Comparison of ENCODE assay signal across 8 cellular contexts in the genomic region with DNA sequence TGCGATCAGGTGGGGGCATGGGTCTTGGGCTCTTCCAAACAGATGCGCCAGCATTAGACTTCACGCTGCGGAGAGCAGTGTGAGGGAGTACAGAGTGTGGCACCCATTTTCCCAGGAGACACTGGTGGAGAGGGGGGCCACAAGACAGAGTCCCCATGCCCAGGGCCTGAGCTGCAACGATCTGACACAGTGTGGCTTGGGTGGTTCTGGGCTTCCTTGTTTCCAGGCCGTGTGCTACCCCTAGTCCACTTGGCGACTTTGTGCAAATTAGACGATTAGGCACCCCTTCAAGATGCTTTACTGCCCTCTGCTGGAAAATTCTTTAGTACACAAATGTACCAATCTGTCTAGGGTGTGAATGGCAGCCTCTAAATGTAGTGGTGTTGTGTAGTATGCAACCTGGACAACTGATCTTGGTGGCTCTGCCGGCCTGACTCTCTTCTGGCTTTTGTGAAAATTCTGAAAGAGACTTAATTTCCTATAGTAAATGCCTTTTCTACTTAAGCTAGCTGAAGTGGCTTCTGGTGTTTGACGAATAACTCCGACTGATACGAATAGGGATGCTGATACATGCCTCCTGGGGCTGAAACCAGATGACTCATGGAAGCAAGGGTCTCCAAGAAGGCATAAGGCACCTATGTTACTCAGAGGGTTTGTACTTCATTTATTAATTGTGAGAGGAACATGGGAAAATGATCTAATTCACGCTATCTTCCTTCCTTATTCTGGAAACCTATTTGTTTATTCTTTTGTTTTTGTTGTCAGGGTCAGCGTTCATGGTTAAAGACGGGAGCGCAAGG.
A peak's percentile ranks its signal among the peaks of the same experiment; 100 is the strongest.
DNase-seq lines count a peak whose midpoint lies in the region; ATAC-seq and TF ChIP-seq lines count a peak whose summit lies in the region.

No MANE protein-coding gene starts in this region.

- H3K27me3 ChIP-seq in heart right ventricle = peaks cover 0 to 23% (median 6%) of the 10 kb centered on the region in 7 donors

- no peaks in the 10 kb centered on the region for H3K9me3 ChIP-seq in heart right ventricle

- peak; percentile 82 for DNase-seq in DMS153 (lab: John Stamatoyannopoulos, UW)
- DNase-seq in NCI-H524 (lab: John Stamatoyannopoulos, UW) = peak; percentile 64 to 86
- peak in 1 of 2 donors; percentile 41 for DNase-seq in heart right ventricle
- DNase-seq in sciatic nerve (ENCODE audit: low spot score) = no peak
- no peak for DNase-seq in stimulated activated CD4-positive, alpha-beta T cell treated with anti-CD3 and anti-CD28 coated beads, Interleukin-2, amount 100 ng/mL, for 24 hours

- H3K36me3 ChIP-seq in heart right ventricle = no peaks in the 10 kb centered on the region

- no peak overlapping the region for H3K27ac Mint-ChIP-seq in activated T-helper 17 cell treated with anti-CD3 and anti-CD28 coated beads, Interleukin-2, amount 50 U/mL, for 72 hours

- no peaks in the 10 kb centered on the region for H3K4me1 Mint-ChIP-seq in activated T-helper 17 cell treated with anti-CD3 and anti-CD28 coated beads, Interleukin-2, amount 50 U/mL, for 72 hours

- H3K9me3 Mint-ChIP-seq in activated T-helper 17 cell treated with anti-CD3 and anti-CD28 coated beads, Interleukin-2, amount 50 U/mL, for 72 hours = no peaks in the 10 kb centered on the region

- H3K4me3 ChIP-seq in heart right ventricle = no peak overlapping the region

- TF ChIP-seq CTCF in heart right ventricle (IDR thresholded peaks at IDR 0.05) = peak; percentile 28 to 70 (median 63)

- 59 to 60% methylated on average over 16 of the region's 16 CpGs for WGBS in heart right ventricle, 2 donors

- intact Hi-C loops in heart right ventricle (cut with DNase I) = loop anchor here in 9 of 10 donors (1.0 to 5.0 kb wide), 6 partner anchors 90 to 250 kb away; partner anchors contain the start of gene SMAD2 (in 1 of the 9)
- intact Hi-C loops in sciatic nerve (cut with DNase I) = loop anchor here (10.0 kb wide), 1 partner anchor 422 kb away; no protein-coding TSS in a partner anchor

- no peak overlapping the region for H3K27ac ChIP-seq in heart right ventricle

- peaks cover 29% of the 10 kb centered on the region for H3K27me3 Mint-ChIP-seq in activated T-helper 17 cell treated with anti-CD3 and anti-CD28 coated beads, Interleukin-2, amount 50 U/mL, for 72 hours

- H3K4me3 Mint-ChIP-seq in activated T-helper 17 cell treated with anti-CD3 and anti-CD28 coated beads, Interleukin-2, amount 50 U/mL, for 72 hours = no peak overlapping the region

- ATAC-seq in HG02885 (IDR thresholded peaks at IDR 0.05; ENCODE audit: poor library complexity, unreplicated experiment) (peak; percentile 68), heart right ventricle (peak; percentile 47 to 78 (median 72)), sciatic nerve (peak; percentile 51), GM18520 (IDR thresholded peaks at IDR 0.05; ENCODE audit: unreplicated experiment) (no peak)
- ATAC-seq in activated T-helper 17 cell treated with anti-CD3 and anti-CD28 coated beads, Interleukin-2, amount 50 U/mL, for 72 hours (replicated peaks) = peak; percentile 49

- no peaks in the 10 kb centered on the region for H3K36me3 Mint-ChIP-seq in activated T-helper 17 cell treated with anti-CD3 and anti-CD28 coated beads, Interleukin-2, amount 50 U/mL, for 72 hours (ENCODE audit: low read depth)

- H3K4me1 ChIP-seq in heart right ventricle = peaks cover 5 to 26% (median 15%) of the 10 kb centered on the region in 9 donors

Comparison
In these comparisons a context has a peak if more than half of its experiments do, and no peak if none do; other contexts are left out.
1. DNase-seq: peak in DMS153 (single experiment) and NCI-H524 (2 of 2); none in sciatic nerve (single experiment) and stimulated activated CD4-positive, alpha-beta T cell treated with anti-CD3 and anti-CD28 coated beads, Interleukin-2, amount 100 ng/mL, for 24 hours (0 of 2).